ENCODE assay signal across 9 cellular contexts in the genomic region with DNA sequence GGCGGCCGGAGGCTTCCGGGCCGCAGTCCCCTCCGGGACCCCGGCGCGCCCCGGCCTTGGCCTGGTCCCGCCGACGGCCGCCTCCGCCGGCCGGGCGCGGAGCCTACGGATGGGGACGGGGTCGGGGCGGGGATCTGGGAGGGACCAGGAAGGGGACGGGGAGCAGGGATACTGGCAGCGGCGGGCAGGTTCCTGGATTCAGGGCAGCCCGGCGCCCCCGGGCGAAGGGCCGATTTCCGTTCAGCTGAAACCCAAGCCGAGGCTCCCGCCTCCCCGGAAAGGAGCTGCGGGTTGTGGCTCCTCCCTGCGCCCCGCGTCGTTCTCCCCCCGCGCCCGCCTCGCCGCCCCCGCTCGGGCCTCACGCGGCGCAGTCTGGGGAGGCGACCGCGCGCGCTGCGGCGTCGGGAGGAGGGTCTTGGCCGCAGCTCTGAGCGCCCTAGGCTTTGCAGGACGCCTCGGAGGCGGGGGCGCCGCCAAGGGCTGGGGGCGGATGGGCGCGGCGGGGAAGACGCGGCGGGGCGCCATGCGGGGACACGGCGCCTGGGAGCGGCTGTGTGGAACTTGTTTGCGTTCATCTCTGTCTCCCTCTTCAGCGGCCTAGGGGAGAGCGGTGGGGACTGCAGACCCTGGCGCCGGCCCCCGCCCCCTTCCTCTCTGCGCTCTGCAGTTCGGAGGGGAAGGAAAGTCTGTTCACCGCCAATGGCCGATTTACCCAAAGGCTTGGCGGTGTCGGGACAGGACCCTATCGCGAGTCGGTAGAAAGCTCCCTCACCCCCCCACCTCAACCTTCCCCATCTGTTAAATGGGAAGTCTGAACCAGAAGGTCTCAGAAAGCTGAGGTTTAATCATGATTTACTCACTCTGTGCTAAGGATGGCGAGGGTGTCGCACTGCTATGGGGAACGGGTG. TPM values are rescaled to one million over a fixed set of nuclear protein-coding genes. Genes with fewer than 3 reads are reported as not detected.
DNase-seq lines count a peak whose midpoint lies in the region; ATAC-seq, FAIRE-seq and TF ChIP-seq lines count a peak whose summit lies in the region.
"Had no signal": no experiment of that assay in that cellular context is flagged by ENCODE, and none has a peak within 500 bp of the region (broad histone marks: within the 10 kb centered on the region; RNA-seq: fewer than 3 reads in every experiment).

No MANE protein-coding gene starts in this region.

- 26% methylated on average over 48 of the region's 94 CpGs for WGBS in GM12878 (ENCODE audit: insufficient coverage, insufficient replicate concordance, low lambda C conversion rate, missing lambda C conversion rate)

- DNase-seq in NCI-H1436 (lab: John Stamatoyannopoulos, UW) (peak; percentile 71), NCI-H1436 treated with DMSO at 0.1 percent for 48 hours (lab: John Stamatoyannopoulos, UW) (no peak), NCI-H69 (lab: John Stamatoyannopoulos, UW) (peak; percentile 93), GM12878 (ENCODE audit: low read depth, low spot score) (no peak), islet precursor cell (peak; percentile 79), GF-D8 (lab: John Stamatoyannopoulos, UW) (no peak), NOMO-1 treated with DMSO at 0.1 percent for 48 hours (lab: John Stamatoyannopoulos, UW; ENCODE audit: unreplicated experiment) (no peak)
- peak; percentile 11 for DNase-seq in stimulated activated naive CD4-positive, alpha-beta T cell treated with Interleukin-2 at 50 U/mL for 16 hours (lab: John Stamatoyannopoulos, UW)

- in situ Hi-C loops in GM12878 (cut with MboI) = no loop called here

- TF ChIP-seq EP300 in GM12878 (IDR thresholded peaks at IDR 0.05; ENCODE audit: borderline replicate concordance in 1 of 2, control insufficient read depth in 1 of 2, low read depth in 2 of 2, low read length in 2 of 2) = no peak

- H4K20me1 ChIP-seq in GM12878 (ENCODE audit: control insufficient read depth, insufficient read depth) = no peaks in the 10 kb centered on the region; the same call in 1 of the 2 replicates
- H4K20me1 ChIP-seq: BLaER1 treated with 17β-estradiol and CSF1 and Interleukin-3, amounts not matched to agents 10 nM and 100 nM had no signal

- no peaks in the 10 kb centered on the region for H3K36me3 ChIP-seq in GM12878 (ENCODE audit: control insufficient read depth in 2 of 2, insufficient read depth in 2 of 2, low read length in 1 of 2)
- H3K36me3 ChIP-seq: BLaER1 treated with 17β-estradiol and CSF1 and Interleukin-3, amounts not matched to agents 10 nM and 100 nM had no signal

- no peak for TF ChIP-seq RAD21 in GM12878 (IDR thresholded peaks at IDR 0.05; ENCODE audit: insufficient read depth, low read depth, low read length)

- ATAC-seq in GM12878 = no peak; the same call in 1 of the 3 replicates

- CTCF ChIA-PET in GM12878 (lab: Yijun Ruan, JAX) = no interaction called here

- H3K79me2 ChIP-seq in GM12878 (ENCODE audit: control insufficient read depth, insufficient read depth, low read length) = no peaks in the 10 kb centered on the region

- TF ChIP-seq POLR2A in GM12878 (IDR thresholded peaks at IDR 0.05; ENCODE audit: low read depth, low read length) = no peak

- H3K9ac ChIP-seq in GM12878 (ENCODE audit: control insufficient read depth, insufficient read depth, low read length) = no peak overlapping the region
- H3K9ac ChIP-seq: BLaER1 treated with 17β-estradiol and CSF1 and Interleukin-3, amounts not matched to agents 10 nM and 100 nM had no signal

- H3K9me3 ChIP-seq in GM12878 (replicated peaks; ENCODE audit: control insufficient read depth, insufficient read depth, low read length) = no peaks in the 10 kb centered on the region; the same call in 2 of the 3 replicates

- H3K4me1 ChIP-seq in GM12878 (ENCODE audit: control insufficient read depth, insufficient read depth, low read length) = no peaks in the 10 kb centered on the region

- H3K27me3 ChIP-seq in GM12878 (replicated peaks in 1 of 2; ENCODE audit: control insufficient read depth in 2 of 2, insufficient read depth in 2 of 2, low read length in 1 of 2) = peaks cover 0 to 6% of the 10 kb centered on the region in 2 experiments; a peak in 2 of 4 replicates

- no TSS peak for BruUV-seq in GM12878 (replicated peaks; lab: Mats Ljungman, UMichigan)

- intact Hi-C loops in GM12878 (cut with micrococcal nuclease; ENCODE audit: unreplicated experiment) = no loop called here

- no peak overlapping the region for H3K4me3 ChIP-seq in GM12878
- H3K4me3 ChIP-seq: BLaER1 treated with 17β-estradiol and CSF1 and Interleukin-3, amounts not matched to agents 10 nM and 100 nM had no signal

- H3K27ac ChIP-seq in GM12878 (ENCODE audit: control insufficient read depth, insufficient read depth) = no peak overlapping the region
- H3K27ac ChIP-seq: BLaER1 treated with 17β-estradiol and CSF1 and Interleukin-3, amounts not matched to agents 10 nM and 100 nM had no signal

- SMC1A ChIA-PET in GM12878 (lab: Charles Lee; ENCODE audit: uncharacterized antibody, unreplicated experiment) = no interaction called here

- RAD21 ChIA-PET in GM12878 (lab: Charles Lee; ENCODE audit: unreplicated experiment) = no interaction called here

- POLR2A ChIA-PET in GM12878 (lab: Charles Lee) = no interaction called here

- TF ChIP-seq CTCF in GM12878 (IDR thresholded peaks at IDR 0.05 in 2 of 3, conservative IDR thresholded peaks at IDR 0.05 in 1 of 3; ENCODE audit: control insufficient read depth in 2 of 3, extremely low read depth in 1 of 3, insufficient read depth in 1 of 3, low read depth in 3 of 3, low read length in 3 of 3) = no peak

- H3K4me2 ChIP-seq in GM12878 (ENCODE audit: control insufficient read depth, insufficient read depth) = no peak overlapping the region
- H3K4me2 ChIP-seq: BLaER1 treated with 17β-estradiol and CSF1 and Interleukin-3, amounts not matched to agents 10 nM and 100 nM had no signal

- no peak overlapping the region for H2AFZ ChIP-seq in GM12878 (ENCODE audit: control insufficient read depth, low read depth, low read length)

- FAIRE-seq in GM12878 (lab: Jason Lieb, UNC) = no peak

TF ChIP-seq in GM12878, 131 proteins besides CTCF, POLR2A, EP300 and RAD21:
- peak; percentile 91 for TF ChIP-seq SUZ12 (IDR thresholded peaks at IDR 0.05; ENCODE audit: unreplicated experiment)
- no peak for TF ChIP-seq HCFC1 (IDR thresholded peaks at IDR 0.05; ENCODE audit: low read length)

RNA-seq across cellular contexts. Expression of gene TMEM181, which starts 22.7 kb away (rescaled TPM):
- total RNA-seq in GM12878 (2013; cell fraction: nucleolus; rRNA removed) = 30.3 TPM in 2 replicates
- total RNA-seq in GM12878 (2014; rRNA removed) (5.2 and 5.5 TPM in 2 replicates), GM12878 (2014; rRNA removed; fragmentation: Illumina TruSeq; extraction: Trizol) (5.8 and 5.9 TPM in 2 replicates), GM12878 (2021) (4.5 and 5.3 TPM in 2 replicates)
- 2.5 TPM for polyA plus RNA-seq in GM12878 (2011; ENCODE audit: low read depth)
- polyA plus RNA-seq in GM12878 (2011; rRNA removed) (7.9 and 9.2 TPM in 2 replicates), GM12878 (2014; fragmentation: Illumina TruSeq; extraction: Trizol) (7.2 and 8.1 TPM in 2 replicates), GM12878 (2014; fragmentation: Nextera tagmentation; extraction: Ambion mirVana) (1 to 10 TPM; 1.5 to 2.3 TPM), GM12878 (2014; rRNA removed) (5.6 and 5.8 TPM in 2 replicates), GM12878 (2016; fragmentation: Nextera tagmentation; extraction: Ambion mirVana) (1 to 10 TPM; 3.2 to 3.9 TPM)
- 3.8 and 4.0 TPM in 2 replicates for polyA plus RNA-seq in GM12878 (2011; cell fraction: cytosol; rRNA removed)
- 8.1 and 10.7 TPM in 2 replicates for polyA plus RNA-seq in GM12878 (2011; cell fraction: nucleus; rRNA removed)
- polyA plus RNA-seq in GM12878 (2012) = 3.2 and 3.4 TPM in 2 replicates
- polyA minus RNA-seq in GM12878 (2011; rRNA and poly(A)+ RNA removed) = 6.2 and 8.4 TPM in 2 replicates
- 3.1 and 3.6 TPM in 2 replicates for polyA minus RNA-seq in GM12878 (2011; cell fraction: cytosol; rRNA and poly(A)+ RNA removed)
- 2.9 and 3.5 TPM in 2 replicates for polyA minus RNA-seq in GM12878 (2011; cell fraction: nucleus; rRNA and poly(A)+ RNA removed)

Comparison
In these comparisons a context has a peak if more than half of its experiments do, and no peak if none do; other contexts are left out.
1. DNase-seq: peak in NCI-H1436 (single experiment), NCI-H69 (single experiment), islet precursor cell (single experiment) and stimulated activated naive CD4-positive, alpha-beta T cell treated with Interleukin-2 at 50 U/mL for 16 hours (single experiment); none in NCI-H1436 treated with DMSO at 0.1 percent for 48 hours (single experiment), GM12878 (single experiment), GF-D8 (single experiment) and NOMO-1 treated with DMSO at 0.1 percent for 48 hours (single experiment).